In genomic region chr10:7492660-7493046, GRCh38 we compare ENCODE assay signal across 10 cellular contexts.
DNase-seq lines count a peak whose midpoint lies in the region; ATAC-seq lines count a peak whose summit lies in the region.
"Had no signal": no experiment of that assay in that cellular context is flagged by ENCODE, and none has a peak within 500 bp of the region (broad histone marks: within the 10 kb centered on the region; RNA-seq: fewer than 3 reads in every experiment).

No MANE protein-coding gene starts in this region.

- peaks cover 14% of the 10 kb centered on the region for H3K36me3 Mint-ChIP-seq in activated T-helper 2 cell treated with anti-CD3 and anti-CD28 coated beads, Interferon-gamma antibody, Interleukin-2, Interleukin-4, amounts not matched to agents 10 μg/mL and 5 μg/mL and 100 μg/mL, durations not matched to agents 14 hours and 24 hours and 36 hours (ENCODE audit: low read depth)

- ATAC-seq in GM18502 (IDR thresholded peaks at IDR 0.05; ENCODE audit: poor library complexity, unreplicated experiment) (peak; percentile 30), GM19438 (IDR thresholded peaks at IDR 0.05; ENCODE audit: low read depth, unreplicated experiment) (peak; percentile 18), HG03060 (IDR thresholded peaks at IDR 0.05; ENCODE audit: low read depth, unreplicated experiment) (peak; percentile 21), HG03457 (IDR thresholded peaks at IDR 0.05; ENCODE audit: unreplicated experiment) (no peak)
- ATAC-seq: left lung had no signal

- H3K27me3 Mint-ChIP-seq in activated T-helper 2 cell treated with anti-CD3 and anti-CD28 coated beads, Interferon-gamma antibody, Interleukin-2, Interleukin-4, amounts not matched to agents 10 μg/mL and 5 μg/mL and 100 μg/mL, durations not matched to agents 14 hours and 24 hours and 36 hours (ENCODE audit: low read depth) = peaks cover 2% of the 10 kb centered on the region

- intact Hi-C loops in activated T-helper 2 cell treated with anti-CD3 and anti-CD28 coated beads, Interferon-gamma antibody, Interleukin-2, Interleukin-4, amounts not matched to agents 10 μg/mL and 5 μg/mL and 100 μg/mL, durations not matched to agents 14 hours and 24 hours and 36 hours (cut with micrococcal nuclease) = no loop called here
- intact Hi-C loops in posterior cingulate gyrus (cut with DNase I) = no loop called here

- H3K27ac Mint-ChIP-seq in activated T-helper 2 cell treated with anti-CD3 and anti-CD28 coated beads, Interferon-gamma antibody, Interleukin-2, Interleukin-4, amounts not matched to agents 10 μg/mL and 5 μg/mL and 100 μg/mL, durations not matched to agents 14 hours and 24 hours and 36 hours = peak overlapping the region; percentile 66

- no peak for DNase-seq in activated T-helper 2 cell treated with anti-CD3 and anti-CD28 coated beads, Interferon-gamma antibody, Interleukin-2, Interleukin-4, amounts not matched to agents 10 μg/mL and 5 μg/mL and 100 μg/mL, durations not matched to agents 14 hours and 24 hours and 36 hours (ENCODE audit: low spot score)
- DNase-seq in AG08396 (ENCODE audit: low spot score) (no peak), posterior cingulate gyrus (no peak), germinal center (ENCODE audit: low spot score) (no peak)
- DNase-seq: left lung, NCI-H446 had no signal

- peaks cover 7% of the 10 kb centered on the region for H3K9me3 Mint-ChIP-seq in activated T-helper 2 cell treated with anti-CD3 and anti-CD28 coated beads, Interferon-gamma antibody, Interleukin-2, Interleukin-4, amounts not matched to agents 10 μg/mL and 5 μg/mL and 100 μg/mL, durations not matched to agents 14 hours and 24 hours and 36 hours

- H3K4me3 Mint-ChIP-seq in activated T-helper 2 cell treated with anti-CD3 and anti-CD28 coated beads, Interferon-gamma antibody, Interleukin-2, Interleukin-4, amounts not matched to agents 10 μg/mL and 5 μg/mL and 100 μg/mL, durations not matched to agents 14 hours and 24 hours and 36 hours (ENCODE audit: low read depth) = peak overlapping the region; percentile 45

- H3K4me1 Mint-ChIP-seq in activated T-helper 2 cell treated with anti-CD3 and anti-CD28 coated beads, Interferon-gamma antibody, Interleukin-2, Interleukin-4, amounts not matched to agents 10 μg/mL and 5 μg/mL and 100 μg/mL, durations not matched to agents 14 hours and 24 hours and 36 hours (ENCODE audit: low read depth) = peaks cover 59% of the 10 kb centered on the region
